In the genomic region with DNA sequence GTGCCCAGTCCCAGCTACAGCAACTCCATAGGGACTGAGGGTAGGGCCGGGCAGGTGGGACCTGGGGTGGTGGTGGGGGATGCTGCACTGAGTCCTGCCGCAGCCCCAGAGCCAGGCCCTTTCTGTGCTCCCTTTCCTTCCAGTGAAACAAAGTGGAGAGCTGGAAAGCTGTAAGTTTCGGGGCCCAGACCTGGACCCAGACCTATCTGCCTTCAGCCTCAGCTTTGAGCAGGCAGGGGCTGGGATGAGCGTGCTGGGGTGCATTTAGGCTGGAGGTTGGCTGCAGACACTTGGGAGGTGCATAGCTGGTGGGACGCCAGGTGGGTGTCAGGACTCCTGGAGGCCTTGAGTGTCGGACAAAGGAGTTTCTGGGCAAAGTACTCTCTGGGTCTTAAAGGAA, we compare ENCODE assay signal across 24 cellular contexts.
"Had no signal": no experiment of that assay in that cellular context is flagged by ENCODE, and none has a peak within 500 bp of the region (broad histone marks: within the 10 kb centered on the region; RNA-seq: fewer than 3 reads in every experiment).

No MANE protein-coding gene starts in this region.

- H3K36me3 ChIP-seq: adrenal gland, colonic mucosa, esophagus squamous epithelium, gastroesophageal sphincter, WERI-Rb-1 had no signal

- H3K9me3 Mint-ChIP-seq: activated naive CD4-positive, alpha-beta T cell treated with anti-CD3 and anti-CD28 coated beads, Interleukin-2, amount 50 U/mL, for 24 hours; activated T-cell treated with anti-CD3 and anti-CD28 coated beads, Interleukin-2, amount 50 U/mL, for 4 hours had no signal

- H3K27ac ChIP-seq: adrenal gland, body of pancreas, colonic mucosa, epithelial cell of prostate, esophagus squamous epithelium, gastroesophageal sphincter, WERI-Rb-1 had no signal

- H3K27ac Mint-ChIP-seq: activated naive CD4-positive, alpha-beta T cell treated with anti-CD3 and anti-CD28 coated beads for 36 hours had no signal

- FAIRE-seq: endometrium, endothelial cell of umbilical vein had no signal

- H3K9me3 ChIP-seq: adrenal gland, body of pancreas, colonic mucosa, esophagus squamous epithelium had no signal

- ATAC-seq: activated CD4-positive, CD25-positive, alpha-beta regulatory T cell treated with anti-CD3 and anti-CD28 coated beads, Interleukin-2, amount 50 U/mL, for 24 hours; activated naive CD8-positive, alpha-beta T cell treated with anti-CD3 and anti-CD28 coated beads, Interleukin-2, amount 50 U/mL, for 24 hours; activated T-cell treated with anti-CD3 and anti-CD28 coated beads, Interleukin-2, amount 50 U/mL, for 4 hours; body of pancreas; gastroesophageal sphincter had no signal

- H3K4me3 ChIP-seq: adrenal gland, body of pancreas, colonic mucosa, esophagus squamous epithelium, gastroesophageal sphincter had no signal

- DNase-seq: activated B cell treated with CpG ODN at 0.5 μM for 24 hours; activated CD4-positive, alpha-beta T cell treated with anti-CD3 and anti-CD28 coated beads, Interleukin-2, amount 50 U/mL, for 1 hour; activated CD8-positive, alpha-beta memory T cell treated with anti-CD3 and anti-CD28 coated beads for 24 hours; activated naive CD8-positive, alpha-beta T cell treated with anti-CD3 and anti-CD28 coated beads, Interleukin-2, amount 50 U/mL, for 24 hours; activated T-cell treated with anti-CD3 and anti-CD28 coated beads, Interleukin-2, amount 50 U/mL, for 4 hours; adrenal gland; body of pancreas; central memory CD4-positive, alpha-beta T cell; cerebellar nuclear complex; colonic mucosa; effector CD8-positive, alpha-beta T cell; esophagus squamous epithelium; foreskin melanocyte; T-helper 9 cell; WERI-Rb-1 had no signal

- H3K4me1 ChIP-seq: adrenal gland, body of pancreas, colonic mucosa, esophagus squamous epithelium, gastroesophageal sphincter had no signal

- H3K4me3 Mint-ChIP-seq: activated B cell treated with CpG ODN at 0.5 μM for 24 hours; activated naive CD4-positive, alpha-beta T cell treated with anti-CD3 and anti-CD28 coated beads for 36 hours; activated naive CD4-positive, alpha-beta T cell treated with anti-CD3 and anti-CD28 coated beads, Interleukin-2, amount 50 U/mL, for 24 hours; activated naive CD8-positive, alpha-beta T cell treated with anti-CD3 and anti-CD28 coated beads for 36 hours; activated T-cell treated with anti-CD3 and anti-CD28 coated beads, Interleukin-2, amount 50 U/mL, for 4 hours; T-helper 1 cell treated with Interleukin-12 subunit alpha and Interleukin-12 subunit beta and Interleukin-4 antibody, amounts not matched to agents 30 μg/mL and 1 μg/mL, for 36 hours had no signal

- H3K4me1 Mint-ChIP-seq: activated naive CD4-positive, alpha-beta T cell treated with anti-CD3 and anti-CD28 coated beads, Interleukin-2, amount 50 U/mL, for 24 hours; activated naive CD8-positive, alpha-beta T cell treated with anti-CD3 and anti-CD28 coated beads for 36 hours; activated naive CD8-positive, alpha-beta T cell treated with anti-CD3 and anti-CD28 coated beads, Interleukin-2, amount 50 U/mL, for 24 hours had no signal

- H3K27me3 ChIP-seq: adrenal gland, body of pancreas, colonic mucosa had no signal
